13 cellular contexts compared by ENCODE assay signal in the genomic region with DNA sequence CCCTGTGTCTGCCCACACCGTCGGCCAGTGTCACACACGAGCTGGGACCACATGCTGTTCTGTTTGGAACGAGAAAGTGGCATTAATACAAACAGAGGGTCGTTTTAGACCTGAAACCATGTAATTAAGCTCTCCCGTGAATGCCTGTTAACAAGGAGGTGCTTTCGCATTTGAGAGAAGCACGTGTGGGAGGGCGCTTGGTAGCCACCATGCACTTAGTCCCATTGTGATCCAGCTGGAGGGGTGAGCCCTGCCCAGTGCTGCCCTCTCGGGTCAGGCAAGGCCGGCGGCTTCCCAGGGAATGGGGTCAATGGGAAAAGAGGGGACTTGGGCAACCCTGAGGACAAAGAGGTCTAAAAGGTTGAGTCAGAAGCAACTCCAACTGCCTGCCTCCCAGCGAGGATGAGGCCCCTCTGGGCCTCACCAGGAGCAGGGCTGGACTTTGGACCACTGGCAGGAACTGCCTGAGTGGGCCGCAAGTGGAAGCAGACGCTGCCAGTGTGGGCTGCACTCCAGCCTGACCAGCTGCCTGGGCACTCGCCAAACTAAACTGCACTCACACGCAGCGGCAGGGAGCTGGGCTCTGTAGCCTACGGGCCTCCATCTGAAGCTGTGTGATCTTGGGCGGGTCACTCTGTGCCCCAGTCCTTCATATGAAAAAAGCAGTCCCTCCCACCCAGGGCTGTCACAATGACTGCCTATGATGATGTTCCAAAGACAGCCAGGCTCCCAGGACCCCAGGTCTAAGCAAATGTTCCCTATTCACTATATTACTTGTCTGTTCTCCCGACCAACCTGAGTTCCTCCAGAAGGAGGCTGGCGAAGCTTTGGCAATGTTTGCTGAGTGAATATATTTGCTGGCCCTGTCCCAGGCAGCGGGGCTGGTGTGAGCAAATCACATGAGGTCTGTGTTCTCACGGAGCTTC.
DNase-seq lines count a peak whose midpoint lies in the region; TF ChIP-seq lines count a peak whose summit lies in the region.
"Had no signal": no experiment of that assay in that cellular context is flagged by ENCODE, and none has a peak within 500 bp of the region (broad histone marks: within the 10 kb centered on the region; RNA-seq: fewer than 3 reads in every experiment).

No MANE protein-coding gene starts in this region.

- no peak overlapping the region for H3K4me3 ChIP-seq in BLaER1
- no peak overlapping the region for H3K4me3 ChIP-seq in colonic mucosa
- H3K4me3 ChIP-seq: tibial nerve had no signal

- TF ChIP-seq CTCF in colonic mucosa (IDR thresholded peaks at IDR 0.05) (no peak), nephron progenitor cell (IDR thresholded peaks at IDR 0.05) (no peak)

- H3K9ac ChIP-seq in BLaER1: no peak overlapping the region
- no peak overlapping the region for H3K9ac ChIP-seq in colonic mucosa (ENCODE audit: low read depth in 2 of 2, low read length in 2 of 2)

- H3K36me3 ChIP-seq in BLaER1 (peaks cover 46% of the 10 kb centered on the region), colonic mucosa (no peaks in the 10 kb centered on the region)

- peak overlapping the region; percentile 13; the same call in 1 of the 2 replicates for H3K27ac ChIP-seq in BLaER1
- no peak overlapping the region for H3K27ac ChIP-seq in colonic mucosa
- H3K27ac ChIP-seq: tibial nerve had no signal

- no peaks in the 10 kb centered on the region for H4K20me1 ChIP-seq in BLaER1

- peak overlapping the region; percentile 45 for H3K27ac Mint-ChIP-seq in nephron progenitor cell
- H3K27ac Mint-ChIP-seq in activated T-cell treated with anti-CD3 and anti-CD28 coated beads, Interleukin-2, amount 50 U/mL, for 24 hours: no peak overlapping the region
- H3K27ac Mint-ChIP-seq: activated B cell treated with CpG ODN at 0.5 μM for 24 hours; activated naive CD4-positive, alpha-beta T cell treated with anti-CD3 and anti-CD28 coated beads, Interleukin-2, amount 50 U/mL, for 24 hours had no signal

- H3K9me3 ChIP-seq in BLaER1 (peaks cover 5% of the 10 kb centered on the region; the same call in 1 of the 2 replicates), colonic mucosa (no peaks in the 10 kb centered on the region)

- no peaks in the 10 kb centered on the region for H3K27me3 ChIP-seq in BLaER1
- no peaks in the 10 kb centered on the region for H3K27me3 ChIP-seq in colonic mucosa
- H3K27me3 ChIP-seq: tibial nerve had no signal

- peak; percentile 82 for DNase-seq in NCI-H2029 treated with DMSO at 0.1 percent for 48 hours (lab: John Stamatoyannopoulos, UW)
- peak; percentile 38 for DNase-seq in colonic mucosa
- DNase-seq in nephron progenitor cell: no peak
- no peak for DNase-seq in activated T-cell treated with anti-CD3 and anti-CD28 coated beads, Interleukin-2, amount 50 U/mL, for 24 hours
- no peak for DNase-seq in activated CD8-positive, alpha-beta memory T cell treated with anti-CD3 and anti-CD28 coated beads, Interleukin-2, amount 50 U/mL, for 48 hours
- DNase-seq in activated CD4-positive, alpha-beta T cell treated with anti-CD3 and anti-CD28 coated beads, Interleukin-2, amount 50 U/mL, for 1 hour: no peak
- no peak for DNase-seq in GDM1 (lab: John Stamatoyannopoulos, UW)
- DNase-seq: activated B cell treated with CpG ODN at 0.5 μM for 24 hours; erythroblast; stimulated activated CD4-positive, alpha-beta T cell treated with anti-CD3 and anti-CD28 coated beads, Interleukin-4, amount 100 ng/mL, for 1 hour had no signal

- H3K4me1 ChIP-seq in BLaER1 (peaks cover 39% of the 10 kb centered on the region), colonic mucosa (no peaks in the 10 kb centered on the region)

- peaks cover 36% of the 10 kb centered on the region for H3K4me1 Mint-ChIP-seq in nephron progenitor cell
- H3K4me1 Mint-ChIP-seq in activated T-cell treated with anti-CD3 and anti-CD28 coated beads, Interleukin-2, amount 50 U/mL, for 24 hours (ENCODE audit: low read depth): no peaks in the 10 kb centered on the region
- H3K4me1 Mint-ChIP-seq: activated B cell treated with CpG ODN at 0.5 μM for 24 hours; activated naive CD4-positive, alpha-beta T cell treated with anti-CD3 and anti-CD28 coated beads, Interleukin-2, amount 50 U/mL, for 24 hours had no signal

- no peak overlapping the region for H3K4me3 Mint-ChIP-seq in nephron progenitor cell
- H3K4me3 Mint-ChIP-seq in activated T-cell treated with anti-CD3 and anti-CD28 coated beads, Interleukin-2, amount 50 U/mL, for 24 hours: no peak overlapping the region
- H3K4me3 Mint-ChIP-seq: activated B cell treated with CpG ODN at 0.5 μM for 24 hours; activated naive CD4-positive, alpha-beta T cell treated with anti-CD3 and anti-CD28 coated beads, Interleukin-2, amount 50 U/mL, for 24 hours had no signal

- intact Hi-C loops in colonic mucosa (cut with DNase I): no loop called here

- peaks cover 19% of the 10 kb centered on the region for H3K9me3 Mint-ChIP-seq in nephron progenitor cell
- H3K9me3 Mint-ChIP-seq in activated T-cell treated with anti-CD3 and anti-CD28 coated beads, Interleukin-2, amount 50 U/mL, for 24 hours: peaks cover 11% of the 10 kb centered on the region
- H3K9me3 Mint-ChIP-seq: activated B cell treated with CpG ODN at 0.5 μM for 24 hours had no signal

- peaks cover 34% of the 10 kb centered on the region for H3K36me3 Mint-ChIP-seq in nephron progenitor cell (ENCODE audit: low read depth)
- peaks cover 46% of the 10 kb centered on the region for H3K36me3 Mint-ChIP-seq in activated T-cell treated with anti-CD3 and anti-CD28 coated beads, Interleukin-2, amount 50 U/mL, for 24 hours (ENCODE audit: low read depth)

- H3K27me3 Mint-ChIP-seq in nephron progenitor cell (ENCODE audit: low read depth, poor library complexity): no peaks in the 10 kb centered on the region
- H3K27me3 Mint-ChIP-seq in activated T-cell treated with anti-CD3 and anti-CD28 coated beads, Interleukin-2, amount 50 U/mL, for 24 hours: no peaks in the 10 kb centered on the region
- H3K27me3 Mint-ChIP-seq: activated B cell treated with CpG ODN at 0.5 μM for 24 hours; activated naive CD4-positive, alpha-beta T cell treated with anti-CD3 and anti-CD28 coated beads, Interleukin-2, amount 50 U/mL, for 24 hours had no signal

- peak overlapping the region; percentile 52 for H3K4me2 ChIP-seq in BLaER1

Comparison
In these comparisons a context has a peak if more than half of its experiments do, and no peak if none do; other contexts are left out.
1. DNase-seq: peak in NCI-H2029 treated with DMSO at 0.1 percent for 48 hours (single experiment) and colonic mucosa (single experiment); none in nephron progenitor cell (single experiment), activated T-cell treated with anti-CD3 and anti-CD28 coated beads, Interleukin-2, amount 50 U/mL, for 24 hours (single experiment), activated CD8-positive, alpha-beta memory T cell treated with anti-CD3 and anti-CD28 coated beads, Interleukin-2, amount 50 U/mL, for 48 hours (single experiment), activated CD4-positive, alpha-beta T cell treated with anti-CD3 and anti-CD28 coated beads, Interleukin-2, amount 50 U/mL, for 1 hour (single experiment) and GDM1 (single experiment).